ENCODE assay signal across 25 cellular contexts in genomic region chr2:30880516-30880915, GRCh38.
"Had no signal": no experiment of that assay in that cellular context is flagged by ENCODE, and none has a peak within 500 bp of the region (broad histone marks: within the 10 kb centered on the region; RNA-seq: fewer than 3 reads in every experiment).

No MANE protein-coding gene starts in this region.

- H3K4me3 ChIP-seq: coronary artery, dorsolateral prefrontal cortex, esophagus squamous epithelium, gastrocnemius medialis, gastroesophageal sphincter, heart left ventricle, heart right ventricle had no signal

- H3K27ac ChIP-seq: coronary artery, dorsolateral prefrontal cortex, epithelial cell of prostate, esophagus squamous epithelium, foreskin keratinocyte, gastrocnemius medialis, gastroesophageal sphincter, heart left ventricle, heart right ventricle had no signal

- H3K27me3 ChIP-seq: dorsolateral prefrontal cortex, foreskin keratinocyte, gastrocnemius medialis, heart left ventricle had no signal

- H3K27ac Mint-ChIP-seq: dendritic cell treated with granulocyte-macrophage colony-stimulating factor and Interleukin-4, amounts not matched to agents 40 ng/mL and 50 ng/mL, for 4 days; effector memory CD8-positive, alpha-beta T cell had no signal

- DNase-seq: cortex of kidney; dermis blood vessel endothelial cell; dorsolateral prefrontal cortex; effector CD4-positive, alpha-beta T cell; effector CD8-positive, alpha-beta T cell; effector memory CD4-positive, alpha-beta T cell; effector memory CD8-positive, alpha-beta T cell; erythroblast; esophagus squamous epithelium; foreskin fibroblast; foreskin keratinocyte; foreskin melanocyte; gastrocnemius medialis; glutamatergic neuron; head of caudate nucleus; heart left ventricle; heart right ventricle had no signal

- H3K4me1 ChIP-seq: esophagus squamous epithelium, gastrocnemius medialis, gastroesophageal sphincter, heart left ventricle, heart right ventricle had no signal

- FAIRE-seq: colon, endometrium, endothelial cell of umbilical vein, frontal cortex had no signal

- H3K4me3 Mint-ChIP-seq: dendritic cell treated with granulocyte-macrophage colony-stimulating factor and Interleukin-4, amounts not matched to agents 40 ng/mL and 50 ng/mL, for 4 days; effector memory CD8-positive, alpha-beta T cell had no signal

- H3K9me3 ChIP-seq: esophagus squamous epithelium, gastrocnemius medialis had no signal

- H3K27me3 Mint-ChIP-seq: dendritic cell treated with granulocyte-macrophage colony-stimulating factor and Interleukin-4, amounts not matched to agents 40 ng/mL and 50 ng/mL, for 4 days had no signal

- H3K36me3 ChIP-seq: esophagus squamous epithelium, gastrocnemius medialis, gastroesophageal sphincter, heart left ventricle, heart right ventricle had no signal

- H3K9me3 Mint-ChIP-seq: dendritic cell treated with granulocyte-macrophage colony-stimulating factor and Interleukin-4, amounts not matched to agents 40 ng/mL and 50 ng/mL, for 4 days had no signal
